ENCODE assay signal across 11 cellular contexts in genomic region chr1:8662380-8663072, GRCh38.
A peak's percentile ranks its signal among the peaks of the same experiment; 100 is the strongest.
DNase-seq lines count a peak whose midpoint lies in the region; ATAC-seq, FAIRE-seq and TF ChIP-seq lines count a peak whose summit lies in the region.
"Had no signal": no experiment of that assay in that cellular context is flagged by ENCODE, and none has a peak within 500 bp of the region (broad histone marks: within the 10 kb centered on the region; RNA-seq: fewer than 3 reads in every experiment).

No MANE protein-coding gene starts in this region.

- no peak overlapping the region for H3K4me3 ChIP-seq in DND-41 (ENCODE audit: low read depth in 1 of 2, low read length in 2 of 2)
- no peak overlapping the region for H3K4me3 ChIP-seq in K562

- TF ChIP-seq EP300 in K562 (IDR thresholded peaks at IDR 0.05; ENCODE audit: low read length): no peak

- intact Hi-C loops in K562 (cut with micrococcal nuclease): no loop called here

- 90% methylated on average over 4 of the region's 4 CpGs for WGBS in K562 (ENCODE audit: insufficient coverage, low coverage, missing lambda C conversion rate)

- FAIRE-seq in K562 (lab: Jason Lieb, UNC): no peak

- DNase-seq in DND-41: no peak
- DNase-seq in HT1080 (ENCODE audit: low read depth): peak; percentile 10
- no peak for DNase-seq in K562 (ENCODE audit: extremely low read depth in 1 of 4, low spot score in 3 of 4)
- DNase-seq in progenitor cell of endocrine pancreas (ENCODE audit: low spot score, unreplicated experiment): no peak
- no peak for DNase-seq in DMS 273 (lab: John Stamatoyannopoulos, UW; ENCODE audit: unreplicated experiment)
- DNase-seq in HPDE6-E6E7 (ENCODE audit: extremely low spot score): no peak
- DNase-seq in 8988T: no peak
- DNase-seq: effector memory CD8-positive, alpha-beta T cell; hippocampal formation; NCI-H1694 treated with DMSO at 0.1 percent for 48 hours had no signal

- TF ChIP-seq CTCF in DND-41 (IDR thresholded peaks at IDR 0.05; ENCODE audit: borderline replicate concordance, extremely low read depth, low read length, poor library complexity, severe bottlenecking) (no peak), K562 (IDR thresholded peaks at IDR 0.05 in 2 of 3, conservative IDR thresholded peaks at IDR 0.05 in 1 of 3; ENCODE audit: insufficient read depth in 2 of 3, low read depth in 1 of 3, low read length in 3 of 3) (no peak), progenitor cell of endocrine pancreas (IDR thresholded peaks at IDR 0.05; ENCODE audit: unreplicated experiment) (no peak)

- H3K9me3 Mint-ChIP-seq in progenitor cell of endocrine pancreas (ENCODE audit: low read depth): no peaks in the 10 kb centered on the region
- H3K9me3 Mint-ChIP-seq: effector memory CD8-positive, alpha-beta T cell; memory B cell had no signal

- H3K36me3 ChIP-seq in DND-41 (ENCODE audit: insufficient read depth, low read length) (no peaks in the 10 kb centered on the region), K562 (ENCODE audit: control insufficient read depth, insufficient read depth, low read length) (no peaks in the 10 kb centered on the region)

- H3K27me3 ChIP-seq in DND-41 (ENCODE audit: insufficient read depth, low read length, poor library complexity) (no peaks in the 10 kb centered on the region), K562 (ENCODE audit: control insufficient read depth in 2 of 2, insufficient read depth in 2 of 2, low read length in 2 of 2) (no peaks in the 10 kb centered on the region)

- no peaks in the 10 kb centered on the region for H3K27me3 Mint-ChIP-seq in progenitor cell of endocrine pancreas
- H3K27me3 Mint-ChIP-seq: effector memory CD8-positive, alpha-beta T cell; memory B cell had no signal

- H3K27ac Mint-ChIP-seq in progenitor cell of endocrine pancreas: peak overlapping the region; percentile 18
- H3K27ac Mint-ChIP-seq: effector memory CD8-positive, alpha-beta T cell; memory B cell had no signal

- no peak overlapping the region for H3K9ac ChIP-seq in DND-41 (ENCODE audit: low read depth, low read length)
- no peak overlapping the region for H3K9ac ChIP-seq in K562 (ENCODE audit: insufficient read depth in 1 of 2, low read depth in 2 of 2, low read length in 2 of 2)

- TF ChIP-seq POLR2A in K562 (conservative IDR thresholded peaks at IDR 0.05): no peak

- H3K4me1 Mint-ChIP-seq in progenitor cell of endocrine pancreas (ENCODE audit: low read depth): peaks cover 15% of the 10 kb centered on the region

- H3K27ac ChIP-seq in DND-41 (ENCODE audit: low read length) (no peak overlapping the region), K562 (ENCODE audit: extremely low read depth, low read depth, low read length) (peak overlapping the region; percentile 7; the same call in 1 of the 3 replicates)

- no peak for TF ChIP-seq RAD21 in K562 (CRISPR knock-in tag; conservative IDR thresholded peaks at IDR 0.05 in 1 of 2, IDR thresholded peaks at IDR 0.05 in 1 of 2)

- CTCF ChIA-PET in K562 (lab: Yijun Ruan, JAX; ENCODE audit: low intra/inter-chr PET ratio): no interaction called here

- H3K79me2 ChIP-seq in DND-41 (ENCODE audit: insufficient read depth, low read length): peaks cover 28% of the 10 kb centered on the region
- peaks cover 83% of the 10 kb centered on the region for H3K79me2 ChIP-seq in K562 (ENCODE audit: control insufficient read depth, insufficient read depth, low read length)

- peaks cover 3% of the 10 kb centered on the region for H3K36me3 Mint-ChIP-seq in progenitor cell of endocrine pancreas (ENCODE audit: insufficient read depth)
- H3K36me3 Mint-ChIP-seq: memory B cell had no signal

- H3K4me1 ChIP-seq in DND-41 (ENCODE audit: insufficient read depth, low read length): peaks cover 15% of the 10 kb centered on the region
- peaks cover 8 to 58% of the 10 kb centered on the region in 2 experiments; a peak in 4 of 5 replicates for H3K4me1 ChIP-seq in K562 (replicated peaks in 1 of 2; ENCODE audit: control insufficient read depth in 2 of 2, insufficient read depth in 2 of 2, low read length in 2 of 2)

- H4K20me1 ChIP-seq in DND-41 (ENCODE audit: insufficient read depth, low read length) (peaks cover 38% of the 10 kb centered on the region; the same call in 1 of the 2 replicates), K562 (replicated peaks; ENCODE audit: control insufficient read depth, insufficient read depth, low read length) (peaks cover 24% of the 10 kb centered on the region)

- H3K9me3 ChIP-seq in DND-41 (ENCODE audit: insufficient read depth, low read length, severe bottlenecking) (no peaks in the 10 kb centered on the region), K562 (replicated peaks; ENCODE audit: control insufficient read depth, insufficient read depth, low read depth, low read length) (no peaks in the 10 kb centered on the region)

- H2AFZ ChIP-seq in DND-41 (ENCODE audit: low read depth, low read length) (no peak overlapping the region), K562 (ENCODE audit: low read depth, low read length) (no peak overlapping the region)

- H3K4me2 ChIP-seq in DND-41 (ENCODE audit: insufficient read depth, low read length) (no peak overlapping the region), K562 (ENCODE audit: insufficient read depth, low read length) (no peak overlapping the region)

- H3K4me3 Mint-ChIP-seq in progenitor cell of endocrine pancreas (ENCODE audit: low read depth): no peak overlapping the region
- H3K4me3 Mint-ChIP-seq: effector memory CD8-positive, alpha-beta T cell had no signal

- ATAC-seq in DND-41 (ENCODE audit: insufficient read depth, low read depth): peak; percentile 50; the same call in 2 of the 3 replicates
- no peak for ATAC-seq in K562
- ATAC-seq: effector memory CD8-positive, alpha-beta T cell had no signal

- no TSS peak for BruUV-seq in K562 (replicated peaks; lab: Mats Ljungman, UMichigan)

- H3K9me1 ChIP-seq in K562 (ENCODE audit: control insufficient read depth, insufficient read depth, low read length): peaks cover 5% of the 10 kb centered on the region

- in situ Hi-C loops in K562 (cut with MboI): no loop called here

- POLR2A ChIA-PET in K562 (lab: Yijun Ruan, JAX): interaction anchor here (0.8 to 1.9 kb wide), 6 partner anchors 11 to 313 kb away, joined by 3 to 6 read pairs (median 4); no protein-coding TSS in a partner anchor

TF ChIP-seq in K562, 482 proteins besides CTCF, POLR2A, EP300 and RAD21 (continues in another document):
- TF ChIP-seq, protein P1, sequence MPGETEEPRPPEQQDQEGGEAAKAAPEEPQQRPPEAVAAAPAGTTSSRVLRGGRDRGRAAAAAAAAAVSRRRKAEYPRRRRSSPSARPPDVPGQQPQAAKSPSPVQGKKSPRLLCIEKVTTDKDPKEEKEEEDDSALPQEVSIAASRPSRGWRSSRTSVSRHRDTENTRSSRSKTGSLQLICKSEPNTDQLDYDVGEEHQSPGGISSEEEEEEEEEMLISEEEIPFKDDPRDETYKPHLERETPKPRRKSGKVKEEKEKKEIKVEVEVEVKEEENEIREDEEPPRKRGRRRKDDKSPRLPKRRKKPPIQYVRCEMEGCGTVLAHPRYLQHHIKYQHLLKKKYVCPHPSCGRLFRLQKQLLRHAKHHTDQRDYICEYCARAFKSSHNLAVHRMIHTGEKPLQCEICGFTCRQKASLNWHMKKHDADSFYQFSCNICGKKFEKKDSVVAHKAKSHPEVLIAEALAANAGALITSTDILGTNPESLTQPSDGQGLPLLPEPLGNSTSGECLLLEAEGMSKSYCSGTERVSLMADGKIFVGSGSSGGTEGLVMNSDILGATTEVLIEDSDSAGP (CRISPR knock-in tag; IDR thresholded peaks at IDR 0.05): no peak
- TF ChIP-seq MED1 (CRISPR knock-in tag; IDR thresholded peaks at IDR 0.05; ENCODE audit: borderline replicate concordance): no peak
- peak; percentile 16; the same call in 1 of the 2 replicates for TF ChIP-seq CEBPB (tag; IDR thresholded peaks at IDR 0.05)
- TF ChIP-seq, protein P2, sequence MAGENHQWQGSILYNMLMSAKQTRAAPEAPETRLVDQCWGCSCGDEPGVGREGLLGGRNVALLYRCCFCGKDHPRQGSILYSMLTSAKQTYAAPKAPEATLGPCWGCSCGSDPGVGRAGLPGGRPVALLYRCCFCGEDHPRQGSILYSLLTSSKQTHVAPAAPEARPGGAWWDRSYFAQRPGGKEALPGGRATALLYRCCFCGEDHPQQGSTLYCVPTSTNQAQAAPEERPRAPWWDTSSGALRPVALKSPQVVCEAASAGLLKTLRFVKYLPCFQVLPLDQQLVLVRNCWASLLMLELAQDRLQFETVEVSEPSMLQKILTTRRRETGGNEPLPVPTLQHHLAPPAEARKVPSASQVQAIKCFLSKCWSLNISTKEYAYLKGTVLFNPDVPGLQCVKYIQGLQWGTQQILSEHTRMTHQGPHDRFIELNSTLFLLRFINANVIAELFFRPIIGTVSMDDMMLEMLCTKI (IDR thresholded peaks at IDR 0.05; ENCODE audit: partially characterized antibody): no peak
- TF ChIP-seq CEBPG (CRISPR knock-in tag; IDR thresholded peaks at IDR 0.05): no peak
- TF ChIP-seq CEBPG (tag; conservative IDR thresholded peaks at IDR 0.05 in 1 of 2, IDR thresholded peaks at IDR 0.05 in 1 of 2): peak in 1 of 2 experiments; percentile 39; a peak in 1 of 4 replicates
- no peak for TF ChIP-seq SOX6 (IDR thresholded peaks at IDR 0.05)
- TF ChIP-seq, protein P3, sequence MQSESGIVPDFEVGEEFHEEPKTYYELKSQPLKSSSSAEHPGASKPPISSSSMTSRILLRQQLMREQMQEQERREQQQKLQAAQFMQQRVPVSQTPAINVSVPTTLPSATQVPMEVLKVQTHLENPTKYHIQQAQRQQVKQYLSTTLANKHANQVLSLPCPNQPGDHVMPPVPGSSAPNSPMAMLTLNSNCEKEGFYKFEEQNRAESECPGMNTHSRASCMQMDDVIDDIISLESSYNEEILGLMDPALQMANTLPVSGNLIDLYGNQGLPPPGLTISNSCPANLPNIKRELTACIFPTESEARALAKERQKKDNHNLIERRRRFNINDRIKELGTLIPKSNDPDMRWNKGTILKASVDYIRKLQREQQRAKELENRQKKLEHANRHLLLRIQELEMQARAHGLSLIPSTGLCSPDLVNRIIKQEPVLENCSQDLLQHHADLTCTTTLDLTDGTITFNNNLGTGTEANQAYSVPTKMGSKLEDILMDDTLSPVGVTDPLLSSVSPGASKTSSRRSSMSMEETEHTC (IDR thresholded peaks at IDR 0.05): no peak
- TF ChIP-seq RFX7 (CRISPR knock-in tag; IDR thresholded peaks at IDR 0.05): no peak
- TF ChIP-seq NCOA2 (IDR thresholded peaks at IDR 0.05; ENCODE audit: partially characterized antibody in 2 of 2): no peak
